In genomic region chr3:70614111-70614510, GRCh38 we compare ENCODE assay signal across 20 cellular contexts.
DNase-seq lines count a peak whose midpoint lies in the region; ATAC-seq and TF ChIP-seq lines count a peak whose summit lies in the region.
"Had no signal": no experiment of that assay in that cellular context is flagged by ENCODE, and none has a peak within 500 bp of the region (broad histone marks: within the 10 kb centered on the region; RNA-seq: fewer than 3 reads in every experiment).

No MANE protein-coding gene starts in this region.

- H3K36me3 ChIP-seq in HUES6 (ENCODE audit: control insufficient read depth, insufficient read depth, low read length) = peaks cover 3% of the 10 kb centered on the region; the same call in 1 of the 2 replicates
- no peaks in the 10 kb centered on the region for H3K36me3 ChIP-seq in mucosa of descending colon (ENCODE audit: low read depth)
- H3K36me3 ChIP-seq: BLaER1, SJSA1 had no signal

- no peak overlapping the region for H3K9ac ChIP-seq in HUES6 (ENCODE audit: low read length)
- H3K9ac ChIP-seq: BLaER1 had no signal

- H3K27ac ChIP-seq in C4-2B = no peak overlapping the region
- H3K27ac ChIP-seq in HUES6 (ENCODE audit: low read depth, low read length) = peak overlapping the region; percentile 92; the same call in 1 of the 2 replicates
- H3K27ac ChIP-seq: BLaER1, SJSA1 had no signal

- H3K27me3 ChIP-seq in HUES6 (ENCODE audit: control insufficient read depth, insufficient read depth, low read length) = no peaks in the 10 kb centered on the region
- H3K27me3 ChIP-seq: BLaER1, SJSA1 had no signal

- H3K4me1 ChIP-seq in HUES6 (ENCODE audit: control insufficient read depth, insufficient read depth, low read length) (peaks cover 20% of the 10 kb centered on the region), mucosa of descending colon (ENCODE audit: low read depth) (no peaks in the 10 kb centered on the region)
- H3K4me1 ChIP-seq: BLaER1 had no signal

- H3K4me3 ChIP-seq in HUES6 (ENCODE audit: low read depth, low read length) (no peak overlapping the region), mucosa of descending colon (no peak overlapping the region)
- H3K4me3 ChIP-seq: BLaER1, SJSA1 had no signal

- intact Hi-C loops in mucosa of descending colon (cut with DNase I, micrococcal nuclease) (no loop called here), sciatic nerve (cut with DNase I) (no loop called here)

- DNase-seq in A172 (ENCODE audit: low spot score) (peak; percentile 0), OCI-M1 (lab: John Stamatoyannopoulos, UW) (peak; percentile 3), mucosa of descending colon (no peak), NCI-H187 (lab: John Stamatoyannopoulos, UW) (no peak), sciatic nerve (ENCODE audit: low spot score) (no peak)
- DNase-seq: CD4-positive, alpha-beta memory T cell; DMS153; EL; H7; HFFc6; IMR-90; NCI-H1417; NCI-H1930; NCI-H69; T-helper 1 cell had no signal

- H3K9me3 ChIP-seq in HUES6 (ENCODE audit: control insufficient read depth, insufficient read depth, low read depth, low read length) (peaks cover 9% of the 10 kb centered on the region), mucosa of descending colon (no peaks in the 10 kb centered on the region)
- H3K9me3 ChIP-seq: SJSA1 had no signal

- ATAC-seq in mucosa of descending colon (no peak), sciatic nerve (no peak)
- ATAC-seq: Right ventricle myocardium inferior had no signal

- peak; percentile 3; the same call in 1 of the 2 replicates for TF ChIP-seq CTCF in C4-2B (conservative IDR thresholded peaks at IDR 0.05)
- TF ChIP-seq CTCF in mucosa of descending colon (IDR thresholded peaks at IDR 0.05) = no peak

Comparison
In these comparisons a context has a peak if more than half of its experiments do, and no peak if none do; other contexts are left out.
1. DNase-seq: peak in A172 (single experiment) and OCI-M1 (single experiment); none in mucosa of descending colon (0 of 3), NCI-H187 (0 of 2) and sciatic nerve (single experiment).